19 cellular contexts compared by ENCODE assay signal in the genomic region with DNA sequence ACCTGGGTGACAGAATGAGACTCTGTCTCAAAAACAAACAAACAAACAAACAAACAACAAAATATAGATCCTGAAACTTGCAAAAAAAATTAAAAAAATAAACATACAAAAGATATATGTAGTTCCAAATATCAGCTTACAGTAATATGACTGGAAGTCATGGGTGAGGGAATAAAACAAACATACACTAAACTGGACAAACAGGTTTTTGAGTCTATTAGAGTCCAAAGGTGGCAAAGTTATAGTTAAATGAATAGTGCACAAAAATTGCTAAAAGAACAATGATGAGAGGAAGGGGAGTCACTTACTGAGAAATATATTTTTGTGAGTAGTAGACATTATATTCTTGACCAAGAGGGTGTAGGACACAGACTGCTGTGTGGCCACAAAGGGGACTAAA. TPM values are rescaled to one million over a fixed set of nuclear protein-coding genes. Genes with fewer than 3 reads are reported as not detected.
A peak's percentile ranks its signal among the peaks of the same experiment; 100 is the strongest.
DNase-seq lines count a peak whose midpoint lies in the region; TF ChIP-seq lines count a peak whose summit lies in the region.
"Had no signal": no experiment of that assay in that cellular context is flagged by ENCODE, and none has a peak within 500 bp of the region (broad histone marks: within the 10 kb centered on the region; RNA-seq: fewer than 3 reads in every experiment).

No MANE protein-coding gene starts in this region.

- peaks cover 29% of the 10 kb centered on the region for H3K79me2 ChIP-seq in hepatocyte

- no peak overlapping the region for H2AFZ ChIP-seq in hepatocyte

- H3K9me2 ChIP-seq in hepatocyte (replicated peaks; ENCODE audit: insufficient read depth): no peaks in the 10 kb centered on the region

- H3K27me3 ChIP-seq in hepatocyte: no peaks in the 10 kb centered on the region
- H3K27me3 ChIP-seq in thyroid gland: no peaks in the 10 kb centered on the region
- H3K27me3 ChIP-seq: BE2C, SJCRH30 had no signal

- H3K4me3 ChIP-seq in hepatocyte (no peak overlapping the region), thyroid gland (replicated peaks in 1 of 3) (no peak overlapping the region)
- H3K4me3 ChIP-seq: coronary artery, SJCRH30 had no signal

- no peaks in the 10 kb centered on the region for H3K36me3 ChIP-seq in hepatocyte (replicated peaks; ENCODE audit: insufficient read depth, low read depth)
- H3K36me3 ChIP-seq in thyroid gland: no peaks in the 10 kb centered on the region

- TF ChIP-seq CTCF in hepatocyte (IDR thresholded peaks at IDR 0.05; ENCODE audit: poor library complexity) (no peak), thyroid gland (IDR thresholded peaks at IDR 0.05) (no peak)

- H3K9me3 ChIP-seq in hepatocyte (ENCODE audit: low read depth) (no peaks in the 10 kb centered on the region), thyroid gland (no peaks in the 10 kb centered on the region)
- H3K9me3 ChIP-seq: BE2C, SJCRH30 had no signal

- H3K4me1 ChIP-seq in hepatocyte (ENCODE audit: insufficient read depth) (peaks cover 13% of the 10 kb centered on the region), thyroid gland (peaks cover 21 to 29% of the 10 kb centered on the region in 2 donors)
- H3K4me1 ChIP-seq: SJCRH30 had no signal

- H3K27ac ChIP-seq in hepatocyte (peak overlapping the region; percentile 79), thyroid gland (peak overlapping the region; percentile 56 to 91 (median 75))
- H3K27ac ChIP-seq: coronary artery, SJCRH30 had no signal

- no peaks in the 10 kb centered on the region for H4K20me1 ChIP-seq in hepatocyte (ENCODE audit: insufficient read depth, poor library complexity, severe bottlenecking)

- TF ChIP-seq POLR2A in thyroid gland (IDR thresholded peaks at IDR 0.05): no peak

- intact Hi-C loops in thyroid gland (cut with DNase I): no loop called here

- DNase-seq in HPDE6-E6E7 (ENCODE audit: extremely low spot score) (peak; percentile 54), NCI-H748 (lab: John Stamatoyannopoulos, UW; ENCODE audit: unreplicated experiment) (peak; percentile 76), hepatocyte (ENCODE audit: low spot score) (peak; percentile 31), thyroid gland (no peak), NCI-H1417 treated with DMSO at 0.1 percent for 48 hours (lab: John Stamatoyannopoulos, UW) (no peak), NCI-H2107 treated with DMSO at 0.1 percent for 48 hours (lab: John Stamatoyannopoulos, UW; ENCODE audit: unreplicated experiment) (no peak), Kasumi-1 (lab: John Stamatoyannopoulos, UW) (no peak)
- DNase-seq: activated CD4-positive, CD25-positive, alpha-beta regulatory T cell treated with anti-CD3 and anti-CD28 coated beads, Interleukin-2, amount 50 U/mL, for 72 hours; activated CD8-positive, alpha-beta memory T cell treated with anti-CD3 and anti-CD28 coated beads, Interleukin-2, amount 10 ng/mL, durations not matched to agents 7 days and 5 days; activated effector memory CD4-positive, alpha-beta T cell treated with anti-CD3 and anti-CD28 coated beads, Interleukin-2, amount 50 U/mL, for 16 hours; DND-41; glutamatergic neuron; midbrain; MM.1S; NCI-H2107; stimulated activated CD4-positive, alpha-beta T cell treated with anti-CD3 and anti-CD28 coated beads, Interleukin-2, amount 100 ng/mL, for 24 hours had no signal

- peak overlapping the region; percentile 58 for H3K4me2 ChIP-seq in hepatocyte

RNA-seq across cellular contexts. Expression of gene RSBN1L, which starts 16.7 kb away (rescaled TPM):
- 14.8 and 19.2 TPM in 2 replicates for total RNA-seq in hepatocyte
- 4.8 and 7.4 TPM in 2 replicates for polyA plus RNA-seq in hepatocyte
- 10 to 100 TPM; 30.6 to 43.9 (median 36.9) TPM for total RNA-seq in thyroid gland

Comparison
In these comparisons a context has a peak if more than half of its experiments do, and no peak if none do; other contexts are left out.
1. DNase-seq: peak in HPDE6-E6E7 (single experiment), NCI-H748 (single experiment) and hepatocyte (single experiment); none in thyroid gland (0 of 2), NCI-H1417 treated with DMSO at 0.1 percent for 48 hours (single experiment), NCI-H2107 treated with DMSO at 0.1 percent for 48 hours (single experiment) and Kasumi-1 (0 of 2).